Comparison of ENCODE assay signal across 10 cellular contexts in genomic region chr10:120600871-120601644, GRCh38.
DNase-seq lines count a peak whose midpoint lies in the region; ATAC-seq and TF ChIP-seq lines count a peak whose summit lies in the region.
"Had no signal": no experiment of that assay in that cellular context is flagged by ENCODE, and none has a peak within 500 bp of the region (broad histone marks: within the 10 kb centered on the region; RNA-seq: fewer than 3 reads in every experiment).

No MANE protein-coding gene starts in this region.

- ATAC-seq in HG02798 (IDR thresholded peaks at IDR 0.05; ENCODE audit: poor library complexity, unreplicated experiment) (peak; percentile 33), HG03097 (IDR thresholded peaks at IDR 0.05; ENCODE audit: low FRiP score, unreplicated experiment) (no peak), body of pancreas (no peak)
- ATAC-seq in naive thymus-derived CD4-positive, alpha-beta T cell = peak; percentile 39
- ATAC-seq: activated T-helper 17 cell treated with anti-CD3 and anti-CD28 coated beads, Interleukin-2, amount 50 U/mL, for 72 hours had no signal

- peaks cover 0 to 4% (median 0%) of the 10 kb centered on the region in 7 donors for H3K4me1 Mint-ChIP-seq in naive thymus-derived CD4-positive, alpha-beta T cell
- H3K4me1 Mint-ChIP-seq: activated T-helper 17 cell treated with anti-CD3 and anti-CD28 coated beads, Interleukin-2, amount 50 U/mL, for 72 hours had no signal

- H3K27me3 Mint-ChIP-seq in naive thymus-derived CD4-positive, alpha-beta T cell = peaks cover 0 to 14% (median 3%) of the 10 kb centered on the region in 5 donors
- H3K27me3 Mint-ChIP-seq: activated T-helper 17 cell treated with anti-CD3 and anti-CD28 coated beads, Interleukin-2, amount 50 U/mL, for 72 hours had no signal

- intact Hi-C loops in naive thymus-derived CD4-positive, alpha-beta T cell (cut with micrococcal nuclease) = no loop called here
- intact Hi-C loops in body of pancreas (cut with DNase I) = no loop called here

- DNase-seq in GM06990 (ENCODE audit: extremely low read depth, insufficient read length) = no peak
- DNase-seq in amniotic epithelial cell (ENCODE audit: low read depth) = peak; percentile 17
- no peak for DNase-seq in naive thymus-derived CD4-positive, alpha-beta T cell
- DNase-seq in stimulated activated CD4-positive, alpha-beta T cell treated with anti-CD3 and anti-CD28 coated beads, Interleukin-2, amount 100 ng/mL, for 48 hours = no peak
- no peak for DNase-seq in activated CD4-positive, CD25-positive, alpha-beta regulatory T cell treated with anti-CD3 and anti-CD28 coated beads, Interleukin-2, amount 50 U/mL, for 72 hours
- DNase-seq in body of pancreas = no peak
- DNase-seq: NCI-H2171 treated with DMSO at 0.1 percent for 48 hours had no signal

- no peaks in the 10 kb centered on the region for H3K36me3 ChIP-seq in GM06990 (ENCODE audit: control insufficient read depth, insufficient read depth, low read length)
- no peaks in the 10 kb centered on the region for H3K36me3 ChIP-seq in naive thymus-derived CD4-positive, alpha-beta T cell (ENCODE audit: control insufficient read depth in 2 of 3, insufficient read depth in 3 of 3, low read length in 3 of 3)
- H3K36me3 ChIP-seq in body of pancreas (replicated peaks in 1 of 2; ENCODE audit: insufficient read depth in 1 of 2, low read depth in 2 of 2) = no peaks in the 10 kb centered on the region

- CTCF ChIA-PET in naive thymus-derived CD4-positive, alpha-beta T cell (lab: Charles Lee) = no interaction called here

- H3K9me3 ChIP-seq in naive thymus-derived CD4-positive, alpha-beta T cell (ENCODE audit: control insufficient read depth in 2 of 3, low read length in 3 of 3) = no peaks in the 10 kb centered on the region
- no peaks in the 10 kb centered on the region for H3K9me3 ChIP-seq in body of pancreas

- no peak overlapping the region for H3K27ac ChIP-seq in naive thymus-derived CD4-positive, alpha-beta T cell (ENCODE audit: low read depth, low read length)
- no peak overlapping the region for H3K27ac ChIP-seq in body of pancreas

- H3K4me1 ChIP-seq in naive thymus-derived CD4-positive, alpha-beta T cell (ENCODE audit: control insufficient read depth in 2 of 2, insufficient read depth in 2 of 2, low read length in 2 of 2) = no peaks in the 10 kb centered on the region
- H3K4me1 ChIP-seq in body of pancreas = no peaks in the 10 kb centered on the region

- WGBS in body of pancreas, 2 donors = 47 to 59% methylated on average over 12 of the region's 12 CpGs

- TF ChIP-seq CTCF in GM06990 (IDR thresholded peaks at IDR 0.05; ENCODE audit: insufficient read depth, low read length, poor library complexity, severe bottlenecking) (peak; percentile 43), body of pancreas (IDR thresholded peaks at IDR 0.05) (no peak)

- H3K27me3 ChIP-seq in GM06990 (replicated peaks; ENCODE audit: control insufficient read depth, insufficient read depth, low read length) (peaks cover 5% of the 10 kb centered on the region; the same call in 1 of the 2 replicates), body of pancreas (no peaks in the 10 kb centered on the region)
- no peaks in the 10 kb centered on the region for H3K27me3 ChIP-seq in naive thymus-derived CD4-positive, alpha-beta T cell (ENCODE audit: control insufficient read depth in 2 of 2, insufficient read depth in 2 of 2, low read length in 2 of 2)

- no peak overlapping the region for H3K4me3 Mint-ChIP-seq in naive thymus-derived CD4-positive, alpha-beta T cell
- H3K4me3 Mint-ChIP-seq: activated T-helper 17 cell treated with anti-CD3 and anti-CD28 coated beads, Interleukin-2, amount 50 U/mL, for 72 hours had no signal

- H3K27ac Mint-ChIP-seq in naive thymus-derived CD4-positive, alpha-beta T cell = no peak overlapping the region
- H3K27ac Mint-ChIP-seq: activated T-helper 17 cell treated with anti-CD3 and anti-CD28 coated beads, Interleukin-2, amount 50 U/mL, for 72 hours had no signal

- H3K4me3 ChIP-seq in GM06990 (replicated peaks; ENCODE audit: low read depth, low read length) = no peak overlapping the region
- H3K4me3 ChIP-seq in naive thymus-derived CD4-positive, alpha-beta T cell (ENCODE audit: low read length) = no peak overlapping the region
- H3K4me3 ChIP-seq in body of pancreas = no peak overlapping the region

- H3K36me3 Mint-ChIP-seq in naive thymus-derived CD4-positive, alpha-beta T cell = no peaks in the 10 kb centered on the region

- peaks cover 0 to 9% (median 0%) of the 10 kb centered on the region in 11 donors for H3K9me3 Mint-ChIP-seq in naive thymus-derived CD4-positive, alpha-beta T cell
- H3K9me3 Mint-ChIP-seq: activated T-helper 17 cell treated with anti-CD3 and anti-CD28 coated beads, Interleukin-2, amount 50 U/mL, for 72 hours had no signal

- POLR2A ChIA-PET in naive thymus-derived CD4-positive, alpha-beta T cell (lab: Charles Lee) = no interaction called here

- TF ChIP-seq POLR2A in body of pancreas (IDR thresholded peaks at IDR 0.05) = no peak

Comparison
In these comparisons a context has a peak if more than half of its experiments do, and no peak if none do; other contexts are left out.
1. ATAC-seq: peak in HG02798 (single experiment) and naive thymus-derived CD4-positive, alpha-beta T cell (single experiment); none in HG03097 (single experiment) and body of pancreas (single experiment).